ENCODE assay signal across 9 cellular contexts in the genomic region with DNA sequence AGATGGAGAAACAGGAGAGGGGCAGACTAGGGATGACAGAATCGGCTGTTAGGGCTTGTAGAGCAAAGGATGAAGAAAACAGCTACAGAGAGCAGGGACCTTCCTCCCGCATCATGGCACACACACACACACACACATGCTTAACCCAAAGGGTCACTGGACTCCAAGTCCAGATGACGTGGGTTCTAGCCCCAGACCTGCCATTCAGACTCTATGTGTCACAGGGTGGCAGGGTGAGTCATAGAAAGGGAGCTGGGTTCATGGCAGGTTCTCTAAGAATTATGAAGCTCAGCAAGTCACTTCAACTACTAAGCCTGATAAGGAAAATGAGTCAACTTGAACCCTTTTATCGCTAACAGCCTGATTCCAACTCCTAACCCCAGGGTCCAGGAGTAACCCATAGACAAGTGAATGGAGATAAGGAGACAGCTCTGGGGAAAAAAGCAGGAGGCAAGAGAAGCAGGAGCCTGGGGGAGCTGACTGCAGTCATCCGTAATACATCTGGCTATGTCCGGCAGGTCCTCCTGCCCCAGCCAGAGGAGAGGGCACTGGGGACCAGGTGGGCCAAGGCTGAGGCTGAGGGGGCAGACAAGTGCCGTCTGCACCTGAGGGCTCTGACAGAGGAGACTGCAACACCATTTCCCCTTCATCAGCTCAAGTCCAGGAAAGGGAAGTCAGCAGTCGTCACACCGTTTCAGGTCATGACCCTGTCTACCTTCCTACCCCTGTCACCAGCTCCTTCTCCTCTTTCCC. TPM values are rescaled to one million over a fixed set of nuclear protein-coding genes. Genes with fewer than 3 reads are reported as not detected.
A peak's percentile ranks its signal among the peaks of the same experiment; 100 is the strongest.
DNase-seq lines count a peak whose midpoint lies in the region; ATAC-seq and TF ChIP-seq lines count a peak whose summit lies in the region.
"Had no signal": no experiment of that assay in that cellular context is flagged by ENCODE, and none has a peak within 500 bp of the region (broad histone marks: within the 10 kb centered on the region; RNA-seq: fewer than 3 reads in every experiment).

No MANE protein-coding gene starts in this region.

- peak overlapping the region; percentile 19 for H3K4me3 Mint-ChIP-seq in activated CD8-positive, alpha-beta T cell treated with anti-CD3 and anti-CD28 coated beads, Interleukin-2, amount 10 ng/mL, durations not matched to agents 7 days and 5 days

- H3K27me3 ChIP-seq in foreskin keratinocyte (no peaks in the 10 kb centered on the region), HAP-1 (ENCODE audit: low read depth) (no peaks in the 10 kb centered on the region)

- CTCF ChIA-PET in activated CD8-positive, alpha-beta T cell treated with anti-CD3 and anti-CD28 coated beads, Interleukin-2, amount 10 ng/mL, durations not matched to agents 7 days and 5 days (lab: Charles Lee), result interaction anchor here (1.0 to 3.3 kb wide), 9 partner anchors 10 to 78 kb away, joined by 3 to 31 read pairs (median 5); no protein-coding TSS in a partner anchor

- H3K27ac ChIP-seq in foreskin keratinocyte, result no peak overlapping the region

- peak overlapping the region; percentile 66 for H3K27ac Mint-ChIP-seq in activated CD8-positive, alpha-beta T cell treated with anti-CD3 and anti-CD28 coated beads, Interleukin-2, amount 10 ng/mL, durations not matched to agents 7 days and 5 days

- H3K36me3 Mint-ChIP-seq in activated CD8-positive, alpha-beta T cell treated with anti-CD3 and anti-CD28 coated beads, Interleukin-2, amount 10 ng/mL, durations not matched to agents 7 days and 5 days (ENCODE audit: low read depth), result peaks cover 5% of the 10 kb centered on the region

- H3K4me1 Mint-ChIP-seq in activated CD8-positive, alpha-beta T cell treated with anti-CD3 and anti-CD28 coated beads, Interleukin-2, amount 10 ng/mL, durations not matched to agents 7 days and 5 days (ENCODE audit: low read depth), result peaks cover 52% of the 10 kb centered on the region

- no peak overlapping the region for H3K4me3 ChIP-seq in HAP-1

- peaks cover 14% of the 10 kb centered on the region for H3K4me1 ChIP-seq in foreskin keratinocyte
- peaks cover 4% of the 10 kb centered on the region for H3K4me1 ChIP-seq in HAP-1

- H3K9me3 ChIP-seq in HAP-1, result no peaks in the 10 kb centered on the region

- POLR2A ChIA-PET in activated CD8-positive, alpha-beta T cell treated with anti-CD3 and anti-CD28 coated beads, Interleukin-2, amount 10 ng/mL, durations not matched to agents 7 days and 5 days (lab: Charles Lee), result interaction anchor here (1.0 to 1.7 kb wide), 9 partner anchors 9 to 189 kb away, joined by 3 to 12 read pairs (median 4); a partner anchor contains a TSS

- peak; percentile 14 for ATAC-seq in activated CD8-positive, alpha-beta T cell treated with anti-CD3 and anti-CD28 coated beads, Interleukin-2, amount 10 ng/mL, durations not matched to agents 7 days and 5 days
- peak; percentile 68 for ATAC-seq in foreskin keratinocyte
- no peak for ATAC-seq in GM21619 (IDR thresholded peaks at IDR 0.05; ENCODE audit: unreplicated experiment)
- no peak for ATAC-seq in GM19351 (IDR thresholded peaks at IDR 0.05; ENCODE audit: unreplicated experiment)

- H3K36me3 ChIP-seq in HAP-1 (replicated peaks), result no peaks in the 10 kb centered on the region

- DNase-seq in activated gamma-delta T cell treated with Interleukin-2 at 50 U/mL for 16 hours (peak; percentile 43), activated gamma-delta T cell (lab: John Stamatoyannopoulos, UW) (no peak), foreskin keratinocyte (peak; percentile 66 to 81), HAP-1 (ENCODE audit: low spot score in 2 of 2) (no peak)
- DNase-seq in activated CD8-positive, alpha-beta T cell treated with anti-CD3 and anti-CD28 coated beads, Interleukin-2, amount 10 ng/mL, durations not matched to agents 7 days and 5 days, result peak; percentile 40
- peak; percentile 58 for DNase-seq in stimulated activated CD4-positive, alpha-beta T cell treated with anti-CD3 and anti-CD28 coated beads, Interleukin-4, amount 100 ng/mL, for 24 hours

- in situ Hi-C loops in HAP-1 (cut with MboI; ENCODE audit: low sequenced_read_pairs), result no loop called here

- no peak for TF ChIP-seq CTCF in foreskin keratinocyte (conservative IDR thresholded peaks at IDR 0.05)

- H3K9me3 Mint-ChIP-seq in activated CD8-positive, alpha-beta T cell treated with anti-CD3 and anti-CD28 coated beads, Interleukin-2, amount 10 ng/mL, durations not matched to agents 7 days and 5 days (ENCODE audit: insufficient read depth), result no peaks in the 10 kb centered on the region

- no peaks in the 10 kb centered on the region for H3K27me3 Mint-ChIP-seq in activated CD8-positive, alpha-beta T cell treated with anti-CD3 and anti-CD28 coated beads, Interleukin-2, amount 10 ng/mL, durations not matched to agents 7 days and 5 days (ENCODE audit: low read depth)

RNA-seq across cellular contexts. Expression of a gene that starts 3.6 kb away (rescaled TPM):
- 10 to 100 TPM; 58.8 to 63.4 TPM for total RNA-seq in activated CD8-positive, alpha-beta T cell treated with anti-CD3 and anti-CD28 coated beads, Interleukin-2, amount 10 ng/mL, durations not matched to agents 7 days and 5 days
- 125 and 135 TPM in 2 replicates for total RNA-seq in foreskin keratinocyte
- 113 TPM in 2 replicates for polyA plus RNA-seq in foreskin keratinocyte

RNA-seq across cellular contexts. Expression of a gene that starts 29.9 kb away (rescaled TPM):
- 1 to 10 TPM in 1 of 2 experiments, under 1 TPM in 1; 0.47 to 1.5 TPM for total RNA-seq in activated CD8-positive, alpha-beta T cell treated with anti-CD3 and anti-CD28 coated beads, Interleukin-2, amount 10 ng/mL, durations not matched to agents 7 days and 5 days
- total RNA-seq in foreskin keratinocyte, result 1.1 and 3.2 TPM in 2 replicates
- 1.2 and 3.2 TPM in 2 replicates for polyA plus RNA-seq in foreskin keratinocyte

RNA-seq across cellular contexts. Expression of a gene that starts 35.0 kb away (rescaled TPM):
- total RNA-seq in activated CD8-positive, alpha-beta T cell treated with anti-CD3 and anti-CD28 coated beads, Interleukin-2, amount 10 ng/mL, durations not matched to agents 7 days and 5 days, result under 1 TPM in 1 of 2 experiments, not detected in 1; 0.47 TPM
- 3.3 and 4.5 TPM in 2 replicates for total RNA-seq in foreskin keratinocyte
- polyA plus RNA-seq in foreskin keratinocyte, result 3.5 and 3.6 TPM in 2 replicates
- total RNA-seq: activated CD8-positive, alpha-beta memory T cell treated with anti-CD3 and anti-CD28 coated beads for 36 hours had no signal

RNA-seq across cellular contexts. Expression of a gene that starts 38.5 kb away (rescaled TPM):
- total RNA-seq in activated CD8-positive, alpha-beta T cell treated with anti-CD3 and anti-CD28 coated beads, Interleukin-2, amount 10 ng/mL, durations not matched to agents 7 days and 5 days, result under 1 TPM in 1 of 2 experiments, not detected in 1; 0.34 TPM
- 112 and 121 TPM in 2 replicates for total RNA-seq in foreskin keratinocyte
- 119 and 138 TPM in 2 replicates for polyA plus RNA-seq in foreskin keratinocyte

Comparison
In these comparisons a context has a peak if more than half of its experiments do, and no peak if none do; other contexts are left out.
1. DNase-seq: peak in activated gamma-delta T cell treated with Interleukin-2 at 50 U/mL for 16 hours (single experiment), activated CD8-positive, alpha-beta T cell treated with anti-CD3 and anti-CD28 coated beads, Interleukin-2, amount 10 ng/mL, durations not matched to agents 7 days and 5 days (single experiment), foreskin keratinocyte (2 of 2) and stimulated activated CD4-positive, alpha-beta T cell treated with anti-CD3 and anti-CD28 coated beads, Interleukin-4, amount 100 ng/mL, for 24 hours (single experiment); none in activated gamma-delta T cell (single experiment) and HAP-1 (0 of 2).
2. ATAC-seq: peak in activated CD8-positive, alpha-beta T cell treated with anti-CD3 and anti-CD28 coated beads, Interleukin-2, amount 10 ng/mL, durations not matched to agents 7 days and 5 days (single experiment) and foreskin keratinocyte (single experiment); none in GM21619 (single experiment) and GM19351 (single experiment).